In genomic region chr13:111140562-111141105, GRCh38 we compare ENCODE assay signal across 26 cellular contexts. TPM values are rescaled to one million over a fixed set of nuclear protein-coding genes. Genes with fewer than 3 reads are reported as not detected.
DNase-seq lines count a peak whose midpoint lies in the region; ATAC-seq, FAIRE-seq and TF ChIP-seq lines count a peak whose summit lies in the region.
"Had no signal": no experiment of that assay in that cellular context is flagged by ENCODE, and none has a peak within 500 bp of the region (broad histone marks: within the 10 kb centered on the region; RNA-seq: fewer than 3 reads in every experiment).

No MANE protein-coding gene starts in this region.

- 0 out of 2 replicates have a peak overlapping the region, but pooled peaks have one; percentile 11 for H3K4me2 ChIP-seq in HepG2 (ENCODE audit: low read depth, low read length)
- no peak overlapping the region for H3K4me2 ChIP-seq in K562 (ENCODE audit: insufficient read depth, low read length)
- H3K4me2 ChIP-seq: BLaER1 had no signal

- intact Hi-C loops in HepG2 (cut with micrococcal nuclease; ENCODE audit: unreplicated experiment) (no loop called here), right lobe of liver (cut with DNase I) (no loop called here), K562 (cut with micrococcal nuclease) (no loop called here)

- peak overlapping the region; percentile 1 for H3K27ac Mint-ChIP-seq in progenitor cell of endocrine pancreas
- peak overlapping the region; percentile 75 for H3K27ac Mint-ChIP-seq in type B pancreatic cell
- H3K27ac Mint-ChIP-seq: CD14-positive monocyte; CD4-positive, CD25-positive, alpha-beta regulatory T cell had no signal

- H3K27me3 Mint-ChIP-seq in progenitor cell of endocrine pancreas: peaks cover 13% of the 10 kb centered on the region
- H3K27me3 Mint-ChIP-seq in type B pancreatic cell: no peaks in the 10 kb centered on the region

- H3K4me1 Mint-ChIP-seq in progenitor cell of endocrine pancreas (ENCODE audit: low read depth) (peaks cover 13% of the 10 kb centered on the region), type B pancreatic cell (ENCODE audit: unreplicated experiment) (peaks cover 5% of the 10 kb centered on the region)
- H3K4me1 Mint-ChIP-seq: CD14-positive monocyte; CD4-positive, CD25-positive, alpha-beta regulatory T cell; CD8-positive, alpha-beta memory T cell had no signal

- TF ChIP-seq EP300 in HepG2 (IDR thresholded peaks at IDR 0.05; ENCODE audit: low read depth in 2 of 2, low read length in 2 of 2) (no peak), HepG2 (CRISPR knock-in tag; IDR thresholded peaks at IDR 0.05; ENCODE audit: borderline replicate concordance) (no peak), K562 (IDR thresholded peaks at IDR 0.05; ENCODE audit: low read length) (no peak)

- peaks cover 10% of the 10 kb centered on the region for H3K4me1 ChIP-seq in HepG2 (ENCODE audit: insufficient read depth, low read length)
- H3K4me1 ChIP-seq in right lobe of liver: no peaks in the 10 kb centered on the region
- no peaks in the 10 kb centered on the region for H3K4me1 ChIP-seq in K562 (replicated peaks in 1 of 2; ENCODE audit: control insufficient read depth in 2 of 2, insufficient read depth in 2 of 2, low read length in 2 of 2)
- H3K4me1 ChIP-seq: BE2C had no signal

- CTCF ChIA-PET in HepG2 (lab: Yijun Ruan, JAX; ENCODE audit: low intra/inter-chr PET ratio, low total read pairs): no interaction called here
- CTCF ChIA-PET in K562 (lab: Yijun Ruan, JAX; ENCODE audit: low intra/inter-chr PET ratio): no interaction called here

- TF ChIP-seq CTCF in HepG2 (CRISPR knock-in tag; IDR thresholded peaks at IDR 0.05) (no peak), right lobe of liver (IDR thresholded peaks at IDR 0.05) (no peak), K562 (IDR thresholded peaks at IDR 0.05 in 2 of 3, conservative IDR thresholded peaks at IDR 0.05 in 1 of 3; ENCODE audit: insufficient read depth in 2 of 3, low read depth in 1 of 3, low read length in 3 of 3) (no peak), progenitor cell of endocrine pancreas (IDR thresholded peaks at IDR 0.05; ENCODE audit: unreplicated experiment) (no peak), type B pancreatic cell (conservative IDR thresholded peaks at IDR 0.05) (no peak)

- no peak for TF ChIP-seq RAD21 in HepG2 (CRISPR knock-in tag; IDR thresholded peaks at IDR 0.05)
- no peak for TF ChIP-seq RAD21 in K562 (CRISPR knock-in tag; conservative IDR thresholded peaks at IDR 0.05 in 1 of 2, IDR thresholded peaks at IDR 0.05 in 1 of 2)

- H3K9ac ChIP-seq in HepG2 (ENCODE audit: insufficient read depth, low read depth, low read length) (no peak overlapping the region), K562 (ENCODE audit: insufficient read depth in 1 of 2, low read depth in 2 of 2, low read length in 2 of 2) (no peak overlapping the region)
- H3K9ac ChIP-seq: BLaER1 had no signal

- POLR2A ChIA-PET in HepG2 (lab: Yijun Ruan, JAX): no interaction called here
- POLR2A ChIA-PET in K562 (lab: Yijun Ruan, JAX): no interaction called here

- 16% methylated on average over 6 of the region's 6 CpGs for WGBS in HepG2 (ENCODE audit: low lambda C conversion rate)
- 74% methylated on average over 5 of the region's 6 CpGs for WGBS in right lobe of liver (ENCODE audit: insufficient coverage, low coverage, low lambda C conversion rate, missing lambda C conversion rate)
- WGBS in K562 (ENCODE audit: insufficient coverage, low coverage, missing lambda C conversion rate): 2% methylated on average over 6 of the region's 6 CpGs

- in situ Hi-C loops in HepG2 (cut with HindIII; ENCODE audit: extremely low pct_ligation_motif_present, low pct_unique_long_range_greater_than_20kb) (no loop called here), K562 (cut with MboI) (no loop called here)

- H3K36me3 Mint-ChIP-seq in progenitor cell of endocrine pancreas (ENCODE audit: insufficient read depth) (peaks cover 2% of the 10 kb centered on the region), type B pancreatic cell (no peaks in the 10 kb centered on the region)
- H3K36me3 Mint-ChIP-seq: CD14-positive monocyte; CD4-positive, alpha-beta memory T cell; CD4-positive, CD25-positive, alpha-beta regulatory T cell; CD8-positive, alpha-beta memory T cell had no signal

- H2AFZ ChIP-seq in HepG2 (ENCODE audit: low read length) (no peak overlapping the region), K562 (ENCODE audit: low read depth, low read length) (no peak overlapping the region)

- H4K20me1 ChIP-seq in HepG2 (ENCODE audit: insufficient read depth, low read length) (no peaks in the 10 kb centered on the region), K562 (replicated peaks; ENCODE audit: control insufficient read depth, insufficient read depth, low read length) (no peaks in the 10 kb centered on the region)
- H4K20me1 ChIP-seq: BLaER1 had no signal

- H3K4me3 Mint-ChIP-seq in progenitor cell of endocrine pancreas (ENCODE audit: low read depth) (no peak overlapping the region), type B pancreatic cell (no peak overlapping the region)
- H3K4me3 Mint-ChIP-seq: CD14-positive monocyte; CD4-positive, alpha-beta memory T cell; CD4-positive, CD25-positive, alpha-beta regulatory T cell had no signal

- peaks cover 0 to 34% of the 10 kb centered on the region in 2 experiments; a peak in 2 of 5 replicates for H3K27me3 ChIP-seq in HepG2 (ENCODE audit: control insufficient read depth in 1 of 2, insufficient read depth in 2 of 2, low read length in 2 of 2)
- H3K27me3 ChIP-seq in right lobe of liver: no peaks in the 10 kb centered on the region
- H3K27me3 ChIP-seq in K562 (ENCODE audit: control insufficient read depth in 2 of 2, insufficient read depth in 2 of 2, low read length in 2 of 2): peaks cover 32 to 34% of the 10 kb centered on the region in 2 experiments
- H3K27me3 ChIP-seq: BLaER1 had no signal

- no peak for TF ChIP-seq POLR2A in HepG2 (IDR thresholded peaks at IDR 0.05; ENCODE audit: insufficient read depth in 1 of 2, low read depth in 2 of 2, low read length in 2 of 2)
- TF ChIP-seq POLR2A in right lobe of liver (IDR thresholded peaks at IDR 0.05): no peak
- no peak for TF ChIP-seq POLR2A in K562 (conservative IDR thresholded peaks at IDR 0.05)

- no TSS peak for BruUV-seq in HepG2 (replicated peaks; lab: Mats Ljungman, UMichigan)
- BruUV-seq in K562 (replicated peaks; lab: Mats Ljungman, UMichigan): no TSS peak

- DNase-seq in HepG2 (ENCODE audit: low spot score) (no peak), right lobe of liver (no peak), K562 (ENCODE audit: extremely low read depth in 1 of 4, low spot score in 3 of 4) (no peak), progenitor cell of endocrine pancreas (ENCODE audit: low spot score, unreplicated experiment) (no peak), type B pancreatic cell (ENCODE audit: extremely low spot score, unreplicated experiment) (no peak), NCI-H526 (lab: John Stamatoyannopoulos, UW) (no peak), kidney tubule cell (ENCODE audit: low spot score) (no peak)
- DNase-seq: 8988T; ACHN; BE2C; C1 segment of cervical spinal cord; CD4-positive, alpha-beta memory T cell; CD4-positive, CD25-positive, alpha-beta regulatory T cell; CD8-positive, alpha-beta memory T cell; DMS 273 treated with DMSO at 0.1 percent for 48 hours; DMS79; DND-41; EL; GDM1 had no signal

- FAIRE-seq in HepG2 (lab: Jason Lieb, UNC): no peak
- FAIRE-seq in K562 (lab: Jason Lieb, UNC): no peak
- FAIRE-seq: A204.1, GM12878, GM12892, GM18507 had no signal

- no peaks in the 10 kb centered on the region for H3K9me1 ChIP-seq in K562 (ENCODE audit: control insufficient read depth, insufficient read depth, low read length)

- no peaks in the 10 kb centered on the region for H3K79me2 ChIP-seq in HepG2 (ENCODE audit: insufficient read depth, low read length)
- no peaks in the 10 kb centered on the region for H3K79me2 ChIP-seq in K562 (ENCODE audit: control insufficient read depth, insufficient read depth, low read length)

- ATAC-seq in HepG2 (peak; percentile 58), right lobe of liver (no peak), K562 (no peak), GM19397 (IDR thresholded peaks at IDR 0.05; ENCODE audit: unreplicated experiment) (no peak)
- ATAC-seq: GM12878 had no signal

- H3K36me3 ChIP-seq in HepG2 (replicated peaks in 1 of 2; ENCODE audit: control insufficient read depth in 1 of 2, insufficient read depth in 2 of 2, low read length in 2 of 2) (no peaks in the 10 kb centered on the region), right lobe of liver (no peaks in the 10 kb centered on the region), K562 (ENCODE audit: control insufficient read depth, insufficient read depth, low read length) (no peaks in the 10 kb centered on the region)
- H3K36me3 ChIP-seq: BE2C, BLaER1 had no signal

- H3K4me3 ChIP-seq in HepG2 (replicated peaks in 1 of 3; ENCODE audit: insufficient read depth in 1 of 3, low read depth in 2 of 3, low read length in 3 of 3) (no peak overlapping the region), right lobe of liver (no peak overlapping the region), K562 (no peak overlapping the region)
- H3K4me3 ChIP-seq: BLaER1, GM12878 had no signal

- H3K27ac ChIP-seq in HepG2 (ENCODE audit: extremely low read length, insufficient read depth, low read length) (no peak overlapping the region), right lobe of liver (no peak overlapping the region), K562 (ENCODE audit: extremely low read depth, low read depth, low read length) (no peak overlapping the region)
- H3K27ac ChIP-seq: BLaER1 had no signal

- H3K9me3 Mint-ChIP-seq in progenitor cell of endocrine pancreas (ENCODE audit: low read depth) (no peaks in the 10 kb centered on the region), type B pancreatic cell (no peaks in the 10 kb centered on the region)
- H3K9me3 Mint-ChIP-seq: CD4-positive, CD25-positive, alpha-beta regulatory T cell had no signal

- H3K9me3 ChIP-seq in HepG2 (ENCODE audit: low read length): no peaks in the 10 kb centered on the region
- H3K9me3 ChIP-seq in right lobe of liver: no peaks in the 10 kb centered on the region
- no peaks in the 10 kb centered on the region for H3K9me3 ChIP-seq in K562 (replicated peaks; ENCODE audit: control insufficient read depth, insufficient read depth, low read depth, low read length)
- H3K9me3 ChIP-seq: BE2C, BLaER1 had no signal

RNA-seq across cellular contexts. Expression of gene ARHGEF7, which starts 25.5 kb away (rescaled TPM):
- total RNA-seq in HepG2 (2016; rRNA removed; fragmentation: Illumina TruSeq; extraction: Trizol) (15.7 and 16.1 TPM in 2 replicates), right lobe of liver (10 to 100 TPM; 22.0 to 40.1 (median 33.8) TPM), K562 (2014; rRNA removed) (16.6 and 17.2 TPM in 2 replicates), K562 (2014; rRNA removed; fragmentation: Illumina TruSeq; extraction: Trizol) (12.0 and 12.2 TPM in 2 replicates), K562 (2015; rRNA removed; fragmentation: Illumina TruSeq; extraction: Trizol) (19.0 and 20.8 TPM in 2 replicates), K562 (2021) (26.8 and 31.2 TPM in 2 replicates), progenitor cell of endocrine pancreas (84.4 and 86.5 TPM in 2 replicates), type B pancreatic cell (ENCODE audit: low replicate concordance) (103 and 109 TPM in 2 replicates)
- 11.5 and 12.3 TPM in 2 replicates for total RNA-seq in HepG2 (2016; cell fraction: cytosol; rRNA removed; fragmentation: Illumina TruSeq; extraction: Trizol; ENCODE audit: low read depth)
- total RNA-seq in HepG2 (2016; cell fraction: insoluble cytoplasmic fraction; rRNA removed; fragmentation: Illumina TruSeq; extraction: Trizol): 13.7 and 16.6 TPM in 2 replicates
- total RNA-seq in HepG2 (2016; cell fraction: membrane; rRNA removed; fragmentation: Illumina TruSeq; extraction: Trizol): 9.3 and 9.6 TPM in 2 replicates
- 45.3 and 48.2 TPM in 2 replicates for total RNA-seq in HepG2 (2016; cell fraction: nucleus; rRNA removed; fragmentation: Illumina TruSeq; extraction: Trizol)
- polyA plus RNA-seq in HepG2 (2011; rRNA removed) (22.0 and 22.3 TPM in 2 replicates), K562 (2011; rRNA removed) (18.2 and 23.0 TPM in 2 replicates), K562 (2014; fragmentation: Illumina TruSeq; extraction: Trizol) (20.7 and 21.8 TPM in 2 replicates), K562 (2014; fragmentation: Nextera tagmentation; extraction: Ambion mirVana) (1 to 10 TPM; 2.1 to 2.5 TPM), K562 (2014; rRNA removed) (16.6 and 17.5 TPM in 2 replicates)
- polyA plus RNA-seq in HepG2 (2011; cell fraction: cytosol; rRNA removed): 9.0 and 10.2 TPM in 2 replicates
- 110 and 141 TPM in 2 replicates for polyA plus RNA-seq in HepG2 (2011; cell fraction: nucleus; rRNA removed)
- polyA plus RNA-seq in HepG2 (2012): 21.5 and 24.1 TPM in 2 replicates
- polyA plus RNA-seq in HepG2 (2016; cell fraction: cytosol; fragmentation: Illumina TruSeq; extraction: Trizol; ENCODE audit: low read depth): 0.69 and 0.98 TPM in 2 replicates
- 13.3 and 17.2 TPM in 2 replicates for polyA plus RNA-seq in HepG2 (2016; cell fraction: insoluble cytoplasmic fraction; fragmentation: Illumina TruSeq; extraction: Trizol; ENCODE audit: low read depth)
- 2.7 and 3.1 TPM in 2 replicates for polyA plus RNA-seq in HepG2 (2016; cell fraction: membrane; fragmentation: Illumina TruSeq; extraction: Trizol; ENCODE audit: low read depth)
- polyA plus RNA-seq in HepG2 (2016; cell fraction: nucleus; fragmentation: Illumina TruSeq; extraction: Trizol; ENCODE audit: insufficient read depth, low read depth): 47.5 and 52.5 TPM in 2 replicates
- 26.0 and 29.1 TPM in 2 replicates for polyA minus RNA-seq in HepG2 (2011; rRNA and poly(A)+ RNA removed; ENCODE audit: low replicate concordance)
- polyA minus RNA-seq in HepG2 (2011; cell fraction: cytosol; rRNA and poly(A)+ RNA removed): 9.2 and 12.9 TPM in 2 replicates
- 117 and 128 TPM in 2 replicates for polyA minus RNA-seq in HepG2 (2011; cell fraction: nucleus; rRNA and poly(A)+ RNA removed)
- total RNA-seq in K562 (2011; cell fraction: chromatin; rRNA removed; ENCODE audit: low replicate concordance): 92.8 and 112 TPM in 2 replicates
- total RNA-seq in K562 (2011; cell fraction: nucleolus; rRNA removed): 40.5 and 45.3 TPM in 2 replicates
- 58.2 and 65.3 TPM in 2 replicates for total RNA-seq in K562 (2011; cell fraction: nucleoplasm; rRNA removed)
- 7.8 and 12.7 TPM in 2 replicates for polyA plus RNA-seq in K562 (2011; cell fraction: cytosol; rRNA removed)
- 129 and 143 TPM in 2 replicates for polyA plus RNA-seq in K562 (2011; cell fraction: nucleus; rRNA removed)
- polyA plus RNA-seq in K562 (2012): 19.3 and 20.6 TPM in 2 replicates
- polyA minus RNA-seq in K562 (2011; rRNA and poly(A)+ RNA removed): 24.3 and 26.2 TPM in 2 replicates
- polyA minus RNA-seq in K562 (2011; cell fraction: cytosol; rRNA and poly(A)+ RNA removed): 8.5 and 13.3 TPM in 2 replicates
- polyA minus RNA-seq in K562 (2011; cell fraction: nucleus; rRNA and poly(A)+ RNA removed): 60.0 and 84.2 TPM in 2 replicates

Comparison
In these comparisons a context has a peak if more than half of its experiments do, and no peak if none do; other contexts are left out.
1. Of the 241 proteins assayed by ChIP-seq in both HepG2 and K562: peak only in HepG2: ZBTB26; only in K562: none; in both: ZNF121; in neither: 239.